In the genomic region with DNA sequence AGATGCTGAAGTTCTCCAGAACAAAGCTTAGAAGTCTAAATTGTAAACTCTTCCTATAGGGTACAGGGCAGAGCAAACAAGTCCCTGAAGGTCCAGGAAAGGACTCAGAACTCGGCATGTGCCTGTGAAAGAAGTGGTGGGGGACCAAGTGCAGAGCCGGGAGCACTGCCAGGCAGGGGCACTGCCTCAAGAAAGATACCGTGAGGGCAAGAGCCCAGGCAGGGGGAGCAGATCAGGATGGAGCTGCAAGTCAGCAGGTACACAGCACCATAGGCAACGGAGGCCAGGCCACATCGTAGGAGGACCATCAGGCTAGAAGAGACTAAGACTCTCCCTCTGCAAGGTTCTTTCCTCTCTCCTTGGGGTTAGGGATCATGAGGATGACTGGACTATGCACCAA, we compare ENCODE assay signal across 22 cellular contexts.
"Had no signal": no experiment of that assay in that cellular context is flagged by ENCODE, and none has a peak within 500 bp of the region (broad histone marks: within the 10 kb centered on the region; RNA-seq: fewer than 3 reads in every experiment).

No MANE protein-coding gene starts in this region.

- H3K4me1 ChIP-seq: left lung, lower lobe of right lung had no signal

- H3K27ac ChIP-seq: coronary artery, dorsolateral prefrontal cortex, epithelial cell of prostate, gastrocnemius medialis, heart right ventricle, left lung, lower lobe of right lung had no signal

- H3K9me3 ChIP-seq: gastrocnemius medialis, heart right ventricle, left lung, lower lobe of right lung had no signal

- H3K4me3 Mint-ChIP-seq: effector memory CD8-positive, alpha-beta T cell; endodermal cell; naive thymus-derived CD4-positive, alpha-beta T cell had no signal

- ATAC-seq: effector memory CD8-positive, alpha-beta T cell; esophagus mucosa; gastrocnemius medialis; heart right ventricle; left cardiac atrium; left lung; left ventricle myocardium superior; lower lobe of right lung; naive thymus-derived CD4-positive, alpha-beta T cell had no signal

- H3K4me3 ChIP-seq: coronary artery, dorsolateral prefrontal cortex, gastrocnemius medialis, heart right ventricle, left lung, lower lobe of right lung had no signal

- DNase-seq: dermis blood vessel endothelial cell; dorsolateral prefrontal cortex; effector CD8-positive, alpha-beta T cell; effector memory CD8-positive, alpha-beta T cell; endodermal cell; erythroblast; foreskin melanocyte; gastrocnemius medialis; glutamatergic neuron; head of caudate nucleus; heart right ventricle; hippocampal formation; left cardiac atrium; left lung; left ventricle myocardium superior; lower lobe of right lung; mesendoderm; midbrain; naive thymus-derived CD4-positive, alpha-beta T cell had no signal

- H3K4me1 Mint-ChIP-seq: endodermal cell; naive thymus-derived CD4-positive, alpha-beta T cell had no signal

- H3K27me3 Mint-ChIP-seq: naive thymus-derived CD4-positive, alpha-beta T cell had no signal

- H3K36me3 ChIP-seq: gastrocnemius medialis, heart right ventricle, left lung, lower lobe of right lung had no signal

- H3K27me3 ChIP-seq: dorsolateral prefrontal cortex, gastrocnemius medialis, heart right ventricle, left lung had no signal

- H3K27ac Mint-ChIP-seq: effector memory CD8-positive, alpha-beta T cell; endodermal cell had no signal

- H3K9me3 Mint-ChIP-seq: effector memory CD8-positive, alpha-beta T cell had no signal
